Comparison of ENCODE assay signal across 9 cellular contexts in genomic region chr3:183306798-183307671, GRCh38. TPM values are rescaled to one million over a fixed set of nuclear protein-coding genes. Genes with fewer than 3 reads are reported as not detected.
A peak's percentile ranks its signal among the peaks of the same experiment; 100 is the strongest.
DNase-seq lines count a peak whose midpoint lies in the region; ATAC-seq, FAIRE-seq and TF ChIP-seq lines count a peak whose summit lies in the region.
"Had no signal": no experiment of that assay in that cellular context is flagged by ENCODE, and none has a peak within 500 bp of the region (broad histone marks: within the 10 kb centered on the region; RNA-seq: fewer than 3 reads in every experiment).

No MANE protein-coding gene starts in this region.

- no peak overlapping the region; the same call in 1 of the 2 replicates for H3K9ac ChIP-seq in GM12878 (ENCODE audit: control insufficient read depth, insufficient read depth, low read length)

- peak; percentile 44 for DNase-seq in RPMI7951 (ENCODE audit: low read depth)
- peak; percentile 21 for DNase-seq in GM12878 (ENCODE audit: low read depth, low spot score)
- DNase-seq in stimulated activated CD8-positive, alpha-beta memory T cell treated with anti-CD3 and anti-CD28 coated beads, Interleukin-12 subunit alpha, Interleukin-12 subunit beta, amount 100 ng/mL, for 1 hour (ENCODE audit: low read depth) = peak; percentile 21
- no peak for DNase-seq in NCI-H524 (lab: John Stamatoyannopoulos, UW)
- no peak for DNase-seq in NCI-H345 (lab: John Stamatoyannopoulos, UW)

- in situ Hi-C loops in GM12878 (cut with MboI) = no loop called here

- no peak overlapping the region for H3K4me3 ChIP-seq in GM12878
- H3K4me3 ChIP-seq: uterus had no signal

- CTCF ChIA-PET in GM12878 (lab: Yijun Ruan, JAX) = interaction anchor here (0.7 to 1.0 kb wide), 3 partner anchors 18 to 960 kb away, joined by 3 to 5 read pairs (median 3); no protein-coding TSS in a partner anchor

- intact Hi-C loops in GM12878 (cut with micrococcal nuclease; ENCODE audit: unreplicated experiment) = no loop called here

- H4K20me1 ChIP-seq in GM12878 (ENCODE audit: control insufficient read depth, insufficient read depth) = no peaks in the 10 kb centered on the region

- H3K36me3 ChIP-seq in GM12878 (ENCODE audit: control insufficient read depth in 2 of 2, insufficient read depth in 2 of 2, low read length in 1 of 2) = no peaks in the 10 kb centered on the region
- H3K36me3 ChIP-seq: uterus had no signal

- H3K4me2 ChIP-seq in GM12878 (ENCODE audit: control insufficient read depth, insufficient read depth) = peak overlapping the region; percentile 26

- no peak for TF ChIP-seq EP300 in GM12878 (IDR thresholded peaks at IDR 0.05; ENCODE audit: borderline replicate concordance in 1 of 2, control insufficient read depth in 1 of 2, low read depth in 2 of 2, low read length in 2 of 2)

- 25% methylated on average over 9 of the region's 9 CpGs for WGBS in GM12878 (ENCODE audit: insufficient coverage, insufficient replicate concordance, low lambda C conversion rate, missing lambda C conversion rate)

- RAD21 ChIA-PET in GM12878 (lab: Charles Lee; ENCODE audit: unreplicated experiment) = interaction anchor here (0.6 to 1.8 kb wide), 3 partner anchors 21 to 75 kb away, joined by 3 to 12 read pairs (median 6); no protein-coding TSS in a partner anchor

- H3K4me1 ChIP-seq in GM12878 (ENCODE audit: control insufficient read depth, insufficient read depth, low read length) = peaks cover 10% of the 10 kb centered on the region
- H3K4me1 ChIP-seq: uterus had no signal

- H2AFZ ChIP-seq in GM12878 (ENCODE audit: control insufficient read depth, low read depth, low read length) = 0 out of 2 replicates have a peak overlapping the region, but pooled peaks have one; percentile 3

- POLR2A ChIA-PET in GM12878 (lab: Charles Lee) = no interaction called here

- H3K27ac ChIP-seq in GM12878 (ENCODE audit: control insufficient read depth, insufficient read depth) (no peak overlapping the region), layer of hippocampus (ENCODE audit: low read depth, low read length) (peak overlapping the region; percentile 35)
- H3K27ac ChIP-seq: uterus had no signal

- no peak for TF ChIP-seq CTCF in GM12878 (IDR thresholded peaks at IDR 0.05 in 2 of 3, conservative IDR thresholded peaks at IDR 0.05 in 1 of 3; ENCODE audit: control insufficient read depth in 2 of 3, extremely low read depth in 1 of 3, insufficient read depth in 1 of 3, low read depth in 3 of 3, low read length in 3 of 3)

- ATAC-seq in GM18502 (IDR thresholded peaks at IDR 0.05; ENCODE audit: poor library complexity, unreplicated experiment) (peak; percentile 91), HG02981 (IDR thresholded peaks at IDR 0.05; ENCODE audit: unreplicated experiment) (peak; percentile 86), GM12878 (peak; percentile 94)

- BruUV-seq in GM12878 (replicated peaks; lab: Mats Ljungman, UMichigan) = no TSS peak

- H3K79me2 ChIP-seq in GM12878 (ENCODE audit: control insufficient read depth, insufficient read depth, low read length) = no peaks in the 10 kb centered on the region

- no peak for TF ChIP-seq POLR2A in GM12878 (IDR thresholded peaks at IDR 0.05; ENCODE audit: low read depth, low read length)

- no peak for TF ChIP-seq RAD21 in GM12878 (IDR thresholded peaks at IDR 0.05; ENCODE audit: insufficient read depth, low read depth, low read length)

- SMC1A ChIA-PET in GM12878 (lab: Charles Lee; ENCODE audit: uncharacterized antibody, unreplicated experiment) = interaction anchor here (1.0 to 2.2 kb wide), 5 partner anchors 13 to 47 kb away, joined by 3 to 8 read pairs (median 5); no protein-coding TSS in a partner anchor

- H3K27me3 ChIP-seq in GM12878 (replicated peaks in 1 of 2; ENCODE audit: control insufficient read depth in 2 of 2, insufficient read depth in 2 of 2, low read length in 1 of 2) = no peaks in the 10 kb centered on the region
- H3K27me3 ChIP-seq in layer of hippocampus (ENCODE audit: control insufficient read depth, insufficient read depth, low read length) = no peaks in the 10 kb centered on the region
- H3K27me3 ChIP-seq: uterus had no signal

- H3K9me3 ChIP-seq in GM12878 (replicated peaks; ENCODE audit: control insufficient read depth, insufficient read depth, low read length) = no peaks in the 10 kb centered on the region
- H3K9me3 ChIP-seq: uterus had no signal

- peak; percentile 47 for FAIRE-seq in GM12878 (lab: Jason Lieb, UNC)

TF ChIP-seq in GM12878, 131 proteins besides CTCF, POLR2A, EP300 and RAD21:
- TF ChIP-seq EGR1 (IDR thresholded peaks at IDR 0.05; ENCODE audit: borderline replicate concordance in 1 of 2, low read depth in 2 of 2, low read length in 2 of 2) (no peak), BHLHE40 (IDR thresholded peaks at IDR 0.05; ENCODE audit: borderline replicate concordance in 1 of 2, low read depth in 2 of 2, low read length in 1 of 2) (0 out of 4 replicates have a peak, but pooled peaks of 1 of the 2 experiments have one; percentile 6), MTA2 (IDR thresholded peaks at IDR 0.05; ENCODE audit: low read depth) (0 out of 2 replicates have a peak, but pooled peaks have one; percentile 9), ATF7 (IDR thresholded peaks at IDR 0.05; ENCODE audit: low read depth) (peak; percentile 89), SKIL (IDR thresholded peaks at IDR 0.05; ENCODE audit: low read depth, poor library complexity, severe bottlenecking) (peak; percentile 25), RUNX3 (IDR thresholded peaks at IDR 0.05; ENCODE audit: low read length) (peak; percentile 56; the same call in 1 of the 2 replicates), IKZF2 (IDR thresholded peaks at IDR 0.05) (peak; percentile 42 to 53; a peak in 2 of 4 replicates), SPI1 (IDR thresholded peaks at IDR 0.05; ENCODE audit: borderline replicate concordance, insufficient read depth, low read depth, low read length) (0 out of 2 replicates have a peak, but pooled peaks have one; percentile 2), YY1 (IDR thresholded peaks at IDR 0.05; ENCODE audit: low read depth, low read length) (no peak), IKZF1 (conservative IDR thresholded peaks at IDR 0.05) (peak; percentile 51)

RNA-seq across cellular contexts. Expression of gene B3GNT5, which starts 54.0 kb away (rescaled TPM):
- total RNA-seq in RPMI7951 (2014; rRNA removed; shearing (Covaris generic)) = 4.8 and 6.2 TPM in 2 replicates
- total RNA-seq in GM12878 (2013; cell fraction: nucleolus; rRNA removed) = 0.48 and 0.66 TPM in 2 replicates
- 0.38 and 0.45 TPM in 2 replicates for total RNA-seq in GM12878 (2014; rRNA removed)
- 0.45 and 0.55 TPM in 2 replicates for total RNA-seq in GM12878 (2014; rRNA removed; fragmentation: Illumina TruSeq; extraction: Trizol)
- total RNA-seq in GM12878 (2021) = 0.51 and 1.3 TPM in 2 replicates
- polyA plus RNA-seq in GM12878 (2011; ENCODE audit: low read depth) = 0.13 TPM
- polyA plus RNA-seq in GM12878 (2011; rRNA removed) = 1.1 and 1.7 TPM in 2 replicates
- 0.95 and 1.2 TPM in 2 replicates for polyA plus RNA-seq in GM12878 (2011; cell fraction: cytosol; rRNA removed)
- polyA plus RNA-seq in GM12878 (2011; cell fraction: nucleus; rRNA removed) = 0.54 and 0.87 TPM in 2 replicates
- polyA plus RNA-seq in GM12878 (2012) = 0.24 TPM in 1 of 2 replicates, not detected in the other
- 0.85 and 1.0 TPM in 2 replicates for polyA plus RNA-seq in GM12878 (2014; fragmentation: Illumina TruSeq; extraction: Trizol)
- under 1 TPM; 0.29 to 0.50 TPM for polyA plus RNA-seq in GM12878 (2014; fragmentation: Nextera tagmentation; extraction: Ambion mirVana)
- 0.39 and 0.82 TPM in 2 replicates for polyA plus RNA-seq in GM12878 (2014; rRNA removed)
- polyA plus RNA-seq in GM12878 (2016; fragmentation: Nextera tagmentation; extraction: Ambion mirVana) = under 1 TPM; 0.24 TPM
- 1.2 and 2.5 TPM in 2 replicates for polyA minus RNA-seq in GM12878 (2011; rRNA and poly(A)+ RNA removed)
- 0.31 and 0.53 TPM in 2 replicates for polyA minus RNA-seq in GM12878 (2011; cell fraction: cytosol; rRNA and poly(A)+ RNA removed)
- 0.60 and 0.96 TPM in 2 replicates for polyA minus RNA-seq in GM12878 (2011; cell fraction: nucleus; rRNA and poly(A)+ RNA removed)

Comparison
In these comparisons a context has a peak if more than half of its experiments do, and no peak if none do; other contexts are left out.
1. DNase-seq: peak in RPMI7951 (single experiment), GM12878 (single experiment) and stimulated activated CD8-positive, alpha-beta memory T cell treated with anti-CD3 and anti-CD28 coated beads, Interleukin-12 subunit alpha, Interleukin-12 subunit beta, amount 100 ng/mL, for 1 hour (single experiment); none in NCI-H524 (0 of 2) and NCI-H345 (single experiment).
2. Peak in every context shown above with its lines, with median percentiles within 50 percentile points of each other: ATAC-seq.